Comparison of ENCODE assay signal across 9 cellular contexts in the genomic region with DNA sequence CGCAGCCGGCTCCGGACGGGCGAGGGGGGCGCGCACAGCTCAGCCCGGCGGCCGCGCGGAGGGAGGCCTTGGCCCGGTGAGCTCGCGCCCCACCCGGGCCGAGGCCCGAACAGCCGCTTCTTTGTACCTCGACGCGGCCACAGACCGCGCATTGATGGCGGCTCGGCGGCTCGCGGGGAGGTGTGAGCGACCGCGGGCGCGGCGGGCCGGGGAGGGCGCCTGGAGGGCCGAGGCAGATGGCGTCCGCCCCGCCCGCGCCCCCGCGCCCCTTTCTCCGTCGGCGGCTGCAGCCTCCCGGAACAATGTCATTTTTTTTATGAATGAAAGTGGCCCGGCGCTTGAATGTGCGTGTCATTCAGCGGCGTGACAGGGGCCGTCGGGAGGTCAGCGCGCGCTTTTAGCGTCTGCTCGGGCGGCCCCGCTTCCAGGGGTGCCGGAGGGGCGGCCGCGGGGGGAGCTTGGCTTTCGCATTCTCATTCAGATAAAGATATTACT. TPM values are rescaled to one million over a fixed set of nuclear protein-coding genes. Genes with fewer than 3 reads are reported as not detected.
DNase-seq lines count a peak whose midpoint lies in the region; ATAC-seq and TF ChIP-seq lines count a peak whose summit lies in the region.
"Had no signal": no experiment of that assay in that cellular context is flagged by ENCODE, and none has a peak within 500 bp of the region (broad histone marks: within the 10 kb centered on the region; RNA-seq: fewer than 3 reads in every experiment).

No MANE protein-coding gene starts in this region.

- H4K91ac ChIP-seq in H9 (ENCODE audit: insufficient read length, low read depth, low read length): no peak overlapping the region

- H3K27ac ChIP-seq in H9 (ENCODE audit: insufficient read length, low read depth, low read length): no peak overlapping the region
- no peak overlapping the region for H3K27ac ChIP-seq in SJCRH30
- peak overlapping the region in 1 of 4 donors; percentile 14 for H3K27ac ChIP-seq in sigmoid colon

- no peaks in the 10 kb centered on the region for H3K79me2 ChIP-seq in H9 (ENCODE audit: insufficient read depth, low read length)

- H2BK20ac ChIP-seq in H9 (ENCODE audit: low read depth, low read length, poor library complexity, severe bottlenecking): no peak overlapping the region

- H2BK5ac ChIP-seq in H9 (ENCODE audit: insufficient read length, low read length): no peak overlapping the region

- no peaks in the 10 kb centered on the region for H3K9me3 ChIP-seq in H9 (ENCODE audit: control insufficient read depth, low read depth, low read length)
- H3K9me3 ChIP-seq in SJCRH30 (replicated peaks): no peaks in the 10 kb centered on the region
- no peaks in the 10 kb centered on the region for H3K9me3 ChIP-seq in sigmoid colon

- H3K27me3 Mint-ChIP-seq in H9 (ENCODE audit: low read depth): peaks cover 36% of the 10 kb centered on the region

- H3T11ph ChIP-seq in H9 (ENCODE audit: low read length): no peak overlapping the region

- no peak overlapping the region for H3K14ac ChIP-seq in H9 (ENCODE audit: insufficient read depth, low read length)

- peak overlapping the region; percentile 58 to 65; a peak in 4 of 5 replicates for H3K4me3 Mint-ChIP-seq in H9
- H3K4me3 Mint-ChIP-seq: stimulated activated naive CD8-positive, alpha-beta T cell treated with anti-CD3 and anti-CD28 coated beads, Interleukin-15, Interleukin-2, amounts not matched to agents 100 ng/mL and 50 ng/mL, for 24 hours had no signal

- no peak overlapping the region for H2AFZ ChIP-seq in H9 (ENCODE audit: low read length)

- H3K27me3 ChIP-seq in H9 (ENCODE audit: insufficient read depth, low read length) (peaks cover 2% of the 10 kb centered on the region; the same call in 1 of the 2 replicates), SJCRH30 (peaks cover 23% of the 10 kb centered on the region), sigmoid colon (peaks cover 34 to 69% (median 64%) of the 10 kb centered on the region in 3 donors)

- H4K5ac ChIP-seq in H9 (ENCODE audit: insufficient read length, low read depth, low read length): no peak overlapping the region

- H2AK5ac ChIP-seq in H9 (ENCODE audit: insufficient read length, low read length): no peak overlapping the region

- H3K4me1 Mint-ChIP-seq in H9: peaks cover 9 to 22% of the 10 kb centered on the region in 2 experiments; a peak in 2 of 4 replicates

- TF ChIP-seq POLR2A in sigmoid colon (IDR thresholded peaks at IDR 0.05): no peak

- H3K56ac ChIP-seq in H9 (ENCODE audit: insufficient read length, low read depth, low read length): no peak overlapping the region

- no peaks in the 10 kb centered on the region for H4K20me1 ChIP-seq in H9 (ENCODE audit: control insufficient read depth, insufficient read depth, insufficient read length)

- H3K23ac ChIP-seq in H9 (ENCODE audit: insufficient read length, low read depth, low read length): no peak overlapping the region

- H3K4me1 ChIP-seq in H9 (ENCODE audit: insufficient read depth, low read length) (no peaks in the 10 kb centered on the region), SJCRH30 (no peaks in the 10 kb centered on the region; the same call in 1 of the 2 replicates), sigmoid colon (peaks cover 0 to 27% (median 22%) of the 10 kb centered on the region in 4 donors)

- peaks cover 7% of the 10 kb centered on the region for H3K23me2 ChIP-seq in H9 (ENCODE audit: insufficient read length, low read depth, low read length, poor library complexity, severe bottlenecking)

- H3K36me3 ChIP-seq in SJCRH30: no peaks in the 10 kb centered on the region
- H3K36me3 ChIP-seq in sigmoid colon: no peaks in the 10 kb centered on the region

- intact Hi-C loops in sigmoid colon (cut with DNase I): no loop called here

- no peaks in the 10 kb centered on the region for H3K9me3 Mint-ChIP-seq in H9
- H3K9me3 Mint-ChIP-seq: stimulated activated naive CD8-positive, alpha-beta T cell treated with anti-CD3 and anti-CD28 coated beads, Interleukin-15, Interleukin-2, amounts not matched to agents 100 ng/mL and 50 ng/mL, for 24 hours had no signal

- in situ Hi-C loops in ACHN (cut with HindIII; ENCODE audit: low pct_ligation_motif_present, low pct_unique_long_range_greater_than_20kb, low sequenced_read_pairs): no loop called here

- WGBS in H9 (ENCODE audit: extremely low coverage, insufficient read length, low lambda C conversion rate): no CpG with 5 or more reads among the region's 68 CpGs
- 1% methylated on average over 68 of the region's 68 CpGs for WGBS in sigmoid colon, 2 donors

- DNase-seq in H9 (no peak), SJCRH30 (no peak), sigmoid colon (no peak), ACHN (no peak)
- no peak for DNase-seq in activated CD4-positive, CD25-positive, alpha-beta regulatory T cell treated with anti-CD3 and anti-CD28 coated beads, Interleukin-2, amount 50 U/mL, for 72 hours
- DNase-seq: nucleus accumbens had no signal

- peak overlapping the region; percentile 65 for H3K4me3 ChIP-seq in SJCRH30
- peak overlapping the region; percentile 72 for H3K4me3 ChIP-seq in iPS-11a (ENCODE audit: low read depth, low read length)
- peak overlapping the region in 3 of 4 donors; percentile 46 to 52 (median 50) for H3K4me3 ChIP-seq in sigmoid colon

- peaks cover 1 to 17% (median 11%) of the 10 kb centered on the region in 3 experiments; a peak in 5 of 7 replicates for H3K36me3 Mint-ChIP-seq in H9 (ENCODE audit: insufficient read depth in 1 of 3, low read depth in 3 of 3)

- no peak overlapping the region for H3K27ac Mint-ChIP-seq in H9
- H3K27ac Mint-ChIP-seq: stimulated activated naive CD8-positive, alpha-beta T cell treated with anti-CD3 and anti-CD28 coated beads, Interleukin-15, Interleukin-2, amounts not matched to agents 100 ng/mL and 50 ng/mL, for 24 hours had no signal

- no peak overlapping the region for H3K18ac ChIP-seq in H9 (ENCODE audit: insufficient read length, low read depth, low read length)

- no peak for ATAC-seq in HG02798 (IDR thresholded peaks at IDR 0.05; ENCODE audit: poor library complexity, unreplicated experiment)

- H3K79me1 ChIP-seq in H9 (ENCODE audit: insufficient read depth, low read depth, low read length, poor library complexity, severe bottlenecking): no peaks in the 10 kb centered on the region

- no peak overlapping the region for H2BK12ac ChIP-seq in H9 (ENCODE audit: insufficient read length, low read depth, low read length)

- no peak overlapping the region for H3K9ac ChIP-seq in H9 (ENCODE audit: extremely low read depth, insufficient read length, low read length)

- H3K4me2 ChIP-seq in H9 (ENCODE audit: insufficient read depth, insufficient read length, low read length): no peak overlapping the region

- H2BK120ac ChIP-seq in H9 (ENCODE audit: low read depth, low read length, poor library complexity, severe bottlenecking): no peak overlapping the region

- no peak overlapping the region for H2BK15ac ChIP-seq in H9 (ENCODE audit: low read depth, low read length)

- TF ChIP-seq EP300 in sigmoid colon (IDR thresholded peaks at IDR 0.05): no peak

- H4K8ac ChIP-seq in H9 (replicated peaks; ENCODE audit: insufficient read length, low read depth, low read length): no peak overlapping the region

- no peak overlapping the region for H3K4ac ChIP-seq in H9 (ENCODE audit: low read depth, low read length)

- no peak for TF ChIP-seq CTCF in H9 (conservative IDR thresholded peaks at IDR 0.05)
- no peak for TF ChIP-seq CTCF in sigmoid colon (IDR thresholded peaks at IDR 0.05)

RNA-seq across cellular contexts. Expression of a gene that starts 1.8 kb away (rescaled TPM):
- total RNA-seq in H9 (2021): 75.7 and 81.2 TPM in 2 replicates
- total RNA-seq in SJCRH30 (2014; rRNA removed; shearing (Covaris generic)): 2.0 and 2.4 TPM in 2 replicates
- total RNA-seq in sigmoid colon: under 1 TPM; 0.16 to 0.83 (median 0.56) TPM
- polyA plus RNA-seq in sigmoid colon: 10 to 100 TPM in 1 of 3 donors, 1 to 10 TPM in 2; 3.7 to 14.0 (median 6.0) TPM

Comparison
In these comparisons a context has a peak if more than half of its experiments do, and no peak if none do; other contexts are left out.
1. RNA of a gene that starts 1.8 kb away (total RNA-seq): 75.7 to 81.2 TPM in H9; 2.0 to 2.4 TPM in SJCRH30 and 0.16 to 0.83 TPM in sigmoid colon; every median in the first group is over 10 times any median in the second.
2. Peak in every context shown above with its lines, with median percentiles within 50 percentile points of each other: H3K4me3 ChIP-seq.